In the genomic region with DNA sequence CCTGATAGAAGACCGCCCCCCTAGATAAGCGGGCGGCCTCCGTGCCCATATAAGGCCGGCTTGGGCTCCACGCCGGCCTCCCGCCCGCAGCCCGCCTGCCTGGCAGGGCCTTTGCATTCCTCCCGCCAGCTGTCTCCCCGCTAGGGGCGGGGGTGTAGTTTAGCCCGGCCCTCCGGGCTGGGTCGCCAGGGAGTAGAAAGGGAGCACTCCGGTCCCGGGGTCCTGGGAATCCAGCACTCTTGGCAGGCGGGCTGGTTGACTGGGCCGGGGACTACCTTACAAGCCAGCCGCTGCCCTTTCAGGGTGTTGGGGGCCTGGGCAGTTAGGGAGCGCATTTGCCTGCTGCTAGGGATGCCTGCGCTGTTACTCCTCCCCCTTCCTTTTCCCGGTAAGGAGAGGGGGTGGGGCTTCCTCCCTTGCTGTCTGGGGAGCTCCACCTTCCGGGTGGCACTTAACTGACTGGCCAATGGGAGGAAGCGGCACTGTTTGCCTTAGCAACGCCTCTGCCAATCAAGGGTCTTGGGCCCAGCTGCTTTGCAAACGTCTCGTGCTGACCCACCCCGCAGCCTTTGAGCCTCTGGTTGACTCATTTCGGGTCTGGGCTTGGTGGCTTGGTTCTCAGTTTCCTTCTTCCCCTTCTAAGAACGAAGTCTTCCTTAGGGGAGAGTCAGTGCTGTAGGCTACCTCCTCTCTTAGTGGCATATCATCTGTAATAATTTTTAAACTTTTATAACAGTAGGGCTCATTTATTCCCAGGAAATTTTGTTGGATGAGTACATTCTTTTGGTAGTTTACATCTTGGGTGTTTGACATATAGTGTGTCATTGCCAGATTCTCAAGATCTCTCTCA, we compare ENCODE assay signal across 8 cellular contexts. TPM values are rescaled to one million over a fixed set of nuclear protein-coding genes. Genes with fewer than 3 reads are reported as not detected.
DNase-seq lines count a peak whose midpoint lies in the region; ATAC-seq and TF ChIP-seq lines count a peak whose summit lies in the region.

No MANE protein-coding gene starts in this region.

- no peaks in the 10 kb centered on the region for H3K27me3 ChIP-seq in CD8-positive, alpha-beta memory T cell (ENCODE audit: insufficient read depth, low read length, poor library complexity, severe bottlenecking)

- no peaks in the 10 kb centered on the region for H3K9me3 Mint-ChIP-seq in CD8-positive, alpha-beta memory T cell
- no peaks in the 10 kb centered on the region for H3K9me3 Mint-ChIP-seq in effector memory CD8-positive, alpha-beta T cell

- peak overlapping the region; percentile 91 to 98 (median 96) for H3K27ac Mint-ChIP-seq in CD8-positive, alpha-beta memory T cell
- peak overlapping the region; percentile 89 to 96 for H3K27ac Mint-ChIP-seq in effector memory CD8-positive, alpha-beta T cell

- DNase-seq in CD8-positive, alpha-beta memory T cell: peak; percentile 89 to 97 (median 91)
- DNase-seq in GM20000 (ENCODE audit: low spot score) (peak; percentile 98), HS-5 (ENCODE audit: low read depth) (peak; percentile 95), NK-92 (lab: John Stamatoyannopoulos, UW; ENCODE audit: unreplicated experiment) (peak; percentile 58), medulla oblongata (ENCODE audit: extremely low spot score) (peak; percentile 99)
- DNase-seq in activated CD8-positive, alpha-beta memory T cell treated with anti-CD3 and anti-CD28 coated beads for 48 hours (ENCODE audit: low read depth in 2 of 3, low spot score in 2 of 3): peak; percentile 70 to 92 (median 80)
- peak; percentile 84 to 87 (median 86) for DNase-seq in effector memory CD8-positive, alpha-beta T cell
- peak; percentile 88 to 97 (median 94) for DNase-seq in stimulated activated CD4-positive, alpha-beta T cell treated with anti-CD3 and anti-CD28 coated beads, TNF-alpha, amount 100 ng/mL, for 48 hours (ENCODE audit: low read depth in 3 of 3)

- no peaks in the 10 kb centered on the region for H3K9me3 ChIP-seq in CD8-positive, alpha-beta memory T cell (ENCODE audit: low read length)

- peaks cover 4 to 52% (median 7%) of the 10 kb centered on the region in 3 donors for H3K36me3 Mint-ChIP-seq in CD8-positive, alpha-beta memory T cell
- peaks cover 65% of the 10 kb centered on the region for H3K36me3 Mint-ChIP-seq in effector memory CD8-positive, alpha-beta T cell (ENCODE audit: insufficient read depth)

- H3K27ac ChIP-seq in CD8-positive, alpha-beta memory T cell (ENCODE audit: low read depth, low read length): peak overlapping the region; percentile 64

- CTCF ChIA-PET in CD8-positive, alpha-beta memory T cell (lab: Charles Lee): interaction anchor here (0.6 to 4.8 kb wide), 5 partner anchors 11 to 332 kb away, joined by 3 to 22 read pairs (median 3); a partner anchor contains a TSS

- peak overlapping the region; percentile 92 to 98 (median 93) for H3K4me3 Mint-ChIP-seq in CD8-positive, alpha-beta memory T cell
- H3K4me3 Mint-ChIP-seq in effector memory CD8-positive, alpha-beta T cell: peak overlapping the region; percentile 87 to 88

- H3K4me3 ChIP-seq in CD8-positive, alpha-beta memory T cell (ENCODE audit: low read length): peak overlapping the region; percentile 61

- H3K4me1 ChIP-seq in CD8-positive, alpha-beta memory T cell (ENCODE audit: insufficient read depth, low read length): peaks cover 39% of the 10 kb centered on the region

- H3K27me3 Mint-ChIP-seq in CD8-positive, alpha-beta memory T cell: no peaks in the 10 kb centered on the region
- no peaks in the 10 kb centered on the region for H3K27me3 Mint-ChIP-seq in effector memory CD8-positive, alpha-beta T cell

- peaks cover 41 to 53% (median 44%) of the 10 kb centered on the region in 3 donors for H3K4me1 Mint-ChIP-seq in CD8-positive, alpha-beta memory T cell
- H3K4me1 Mint-ChIP-seq in effector memory CD8-positive, alpha-beta T cell (ENCODE audit: low read depth in 2 of 2): peaks cover 27 to 42% of the 10 kb centered on the region in 2 donors

- peaks cover 28% of the 10 kb centered on the region for H3K36me3 ChIP-seq in CD8-positive, alpha-beta memory T cell (ENCODE audit: insufficient read depth, low read length)

- peak; percentile 61 for ATAC-seq in effector memory CD8-positive, alpha-beta T cell (replicated peaks)

- POLR2A ChIA-PET in CD8-positive, alpha-beta memory T cell (lab: Charles Lee): interaction anchor here (0.7 to 2.5 kb wide), 8 partner anchors 8 to 392 kb away, joined by 3 to 9 read pairs (median 4); a partner anchor contains a TSS

- TF ChIP-seq CTCF in GM20000 (IDR thresholded peaks at IDR 0.05; ENCODE audit: extremely low read depth, missing control alignments): no peak

RNA-seq across cellular contexts. Expression of a gene that starts 3.4 kb away (rescaled TPM):
- 10 to 100 TPM; 55.1 to 57.4 TPM for total RNA-seq in CD8-positive, alpha-beta memory T cell
- polyA plus RNA-seq in CD8-positive, alpha-beta memory T cell: 8.0 TPM

RNA-seq across cellular contexts. Expression of a gene that starts 7.5 kb away (rescaled TPM):
- 10 to 100 TPM; 35.3 to 38.3 TPM for total RNA-seq in CD8-positive, alpha-beta memory T cell
- 9.0 TPM for polyA plus RNA-seq in CD8-positive, alpha-beta memory T cell

RNA-seq across cellular contexts. Expression of a gene that starts 54.8 kb away (rescaled TPM):
- 10 to 100 TPM; 68.2 to 68.3 TPM for total RNA-seq in CD8-positive, alpha-beta memory T cell
- polyA plus RNA-seq in CD8-positive, alpha-beta memory T cell: 80.0 TPM

Comparison
In these comparisons a context has a peak if more than half of its experiments do, and no peak if none do; other contexts are left out.
1. Peak in every context shown above with its lines: DNase-seq, ATAC-seq, H3K4me3 ChIP-seq and H3K27ac ChIP-seq.